ENCODE assay signal across 13 cellular contexts in the genomic region with DNA sequence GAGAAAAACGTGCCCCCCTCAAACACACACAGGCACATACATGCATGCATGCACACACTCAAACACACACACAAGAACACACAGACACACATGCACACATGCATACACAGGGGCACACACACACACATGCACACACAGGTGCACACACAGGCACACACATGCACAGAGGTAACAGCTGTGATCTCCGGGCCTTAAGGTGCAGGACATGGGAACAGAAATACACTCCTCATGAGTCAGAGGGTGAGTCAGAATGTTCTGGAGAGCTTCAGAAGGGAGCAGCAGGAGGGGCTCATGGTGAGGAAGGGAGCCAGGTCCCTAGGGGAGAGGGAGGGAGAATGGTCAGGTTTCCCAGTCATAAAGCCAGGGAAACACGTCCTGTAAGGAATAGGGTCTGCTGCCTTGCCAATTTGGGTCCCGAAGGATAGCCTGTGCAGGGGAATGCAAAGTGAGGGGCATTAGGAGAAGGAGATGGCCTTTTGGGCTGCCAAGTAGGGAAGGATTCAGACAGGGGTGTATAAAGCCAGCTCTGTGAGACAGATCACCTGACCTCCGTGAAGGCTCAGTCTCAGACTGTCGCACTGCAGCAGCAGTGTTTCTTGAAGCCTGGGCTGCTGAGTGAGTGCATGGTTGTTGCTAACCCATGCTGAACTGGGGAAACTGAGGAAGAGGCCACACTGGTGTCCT.
DNase-seq lines count a peak whose midpoint lies in the region; ATAC-seq, FAIRE-seq and TF ChIP-seq lines count a peak whose summit lies in the region.
"Had no signal": no experiment of that assay in that cellular context is flagged by ENCODE, and none has a peak within 500 bp of the region (broad histone marks: within the 10 kb centered on the region; RNA-seq: fewer than 3 reads in every experiment).

No MANE protein-coding gene starts in this region.

- H3K9ac ChIP-seq in adipocyte (ENCODE audit: low read length): no peak overlapping the region

- no peak overlapping the region for H3K4me3 ChIP-seq in left ventricle myocardium inferior
- H3K4me3 ChIP-seq in adipocyte (ENCODE audit: low read length): no peak overlapping the region
- H3K4me3 ChIP-seq in effector memory CD4-positive, alpha-beta T cell (ENCODE audit: insufficient read depth, low read depth, low read length, poor library complexity, severe bottlenecking): no peak overlapping the region
- H3K4me3 ChIP-seq: lower lobe of right lung had no signal

- H3K9me3 ChIP-seq in left ventricle myocardium inferior (replicated peaks) (no peaks in the 10 kb centered on the region), adipocyte (ENCODE audit: control insufficient read depth, low read length) (no peaks in the 10 kb centered on the region)
- H3K9me3 ChIP-seq in effector memory CD4-positive, alpha-beta T cell (ENCODE audit: control insufficient read depth, low read length): no peaks in the 10 kb centered on the region
- H3K9me3 ChIP-seq: lower lobe of right lung had no signal

- ATAC-seq in Right ventricle myocardium superior (ENCODE audit: poor library complexity): peak; percentile 43
- peak; percentile 94 for ATAC-seq in foreskin keratinocyte
- no peak for ATAC-seq in GM18858 (IDR thresholded peaks at IDR 0.05; ENCODE audit: unreplicated experiment)
- ATAC-seq in HG03159 (IDR thresholded peaks at IDR 0.05; ENCODE audit: unreplicated experiment): no peak
- ATAC-seq: activated T-helper 17 cell treated with anti-CD3 and anti-CD28 coated beads, Interleukin-2, amount 50 U/mL, for 72 hours; effector memory CD8-positive, alpha-beta T cell; lower lobe of right lung had no signal

- peak; percentile 91 for FAIRE-seq in urothelium cell line (lab: Jason Lieb, UNC)
- FAIRE-seq: A204.1 had no signal

- H3K36me3 ChIP-seq in left ventricle myocardium inferior (no peaks in the 10 kb centered on the region), adipocyte (ENCODE audit: control insufficient read depth, insufficient read depth, low read length, severe bottlenecking) (no peaks in the 10 kb centered on the region)
- no peaks in the 10 kb centered on the region for H3K36me3 ChIP-seq in effector memory CD4-positive, alpha-beta T cell (ENCODE audit: control insufficient read depth, insufficient read depth, low read length)
- H3K36me3 ChIP-seq: lower lobe of right lung, WERI-Rb-1 had no signal

- H3K27me3 ChIP-seq in left ventricle myocardium inferior (ENCODE audit: low read depth) (no peaks in the 10 kb centered on the region), adipocyte (replicated peaks; ENCODE audit: control insufficient read depth, insufficient read depth, low read length) (no peaks in the 10 kb centered on the region), foreskin keratinocyte (no peaks in the 10 kb centered on the region)
- H3K27me3 ChIP-seq in effector memory CD4-positive, alpha-beta T cell (replicated peaks; ENCODE audit: control insufficient read depth, insufficient read depth, low read length, poor library complexity, severe bottlenecking): no peaks in the 10 kb centered on the region

- peaks cover 7% of the 10 kb centered on the region for H3K4me1 ChIP-seq in left ventricle myocardium inferior
- H3K4me1 ChIP-seq in adipocyte (ENCODE audit: control insufficient read depth, insufficient read depth, low read length): peaks cover 28% of the 10 kb centered on the region
- peaks cover 33% of the 10 kb centered on the region for H3K4me1 ChIP-seq in foreskin keratinocyte
- no peaks in the 10 kb centered on the region for H3K4me1 ChIP-seq in effector memory CD4-positive, alpha-beta T cell (ENCODE audit: control insufficient read depth, insufficient read depth, low read length, poor library complexity, severe bottlenecking)

- DNase-seq in Right ventricle myocardium superior (no peak), left ventricle myocardium inferior (no peak), adipocyte (ENCODE audit: low read depth) (peak; percentile 10), foreskin keratinocyte (peak; percentile 83 to 92), urothelium cell line (ENCODE audit: low spot score) (peak; percentile 92)
- no peak for DNase-seq in effector memory CD4-positive, alpha-beta T cell
- DNase-seq: effector memory CD8-positive, alpha-beta T cell; lower lobe of right lung; WERI-Rb-1 had no signal

- H3K27ac ChIP-seq in left ventricle myocardium inferior (replicated peaks) (no peak overlapping the region), foreskin keratinocyte (no peak overlapping the region)
- no peak overlapping the region for H3K27ac ChIP-seq in effector memory CD4-positive, alpha-beta T cell (ENCODE audit: insufficient read depth, low read length, poor library complexity, severe bottlenecking)
- H3K27ac ChIP-seq: lower lobe of right lung, WERI-Rb-1 had no signal

- intact Hi-C loops in Right ventricle myocardium superior (cut with DNase I): no loop called here
- intact Hi-C loops in left ventricle myocardium inferior (cut with micrococcal nuclease): no loop called here

- TF ChIP-seq CTCF in left ventricle myocardium inferior (IDR thresholded peaks at IDR 0.05; ENCODE audit: borderline replicate concordance) (no peak), foreskin keratinocyte (conservative IDR thresholded peaks at IDR 0.05) (no peak)

Comparison
In these comparisons a context has a peak if more than half of its experiments do, and no peak if none do; other contexts are left out.
1. ATAC-seq: peak in Right ventricle myocardium superior (single experiment) and foreskin keratinocyte (single experiment); none in GM18858 (single experiment) and HG03159 (single experiment).
2. DNase-seq: peak in adipocyte (single experiment), foreskin keratinocyte (2 of 2) and urothelium cell line (single experiment); none in Right ventricle myocardium superior (single experiment), left ventricle myocardium inferior (single experiment) and effector memory CD4-positive, alpha-beta T cell (0 of 3).